In genomic region chr2:24480245-24480644, GRCh38 we compare ENCODE assay signal across 20 cellular contexts. TPM values are rescaled to one million over a fixed set of nuclear protein-coding genes. Genes with fewer than 3 reads are reported as not detected.
DNase-seq lines count a peak whose midpoint lies in the region; ATAC-seq, FAIRE-seq and TF ChIP-seq lines count a peak whose summit lies in the region.
"Had no signal": no experiment of that assay in that cellular context is flagged by ENCODE, and none has a peak within 500 bp of the region (broad histone marks: within the 10 kb centered on the region; RNA-seq: fewer than 3 reads in every experiment).

No MANE protein-coding gene starts in this region.

- TF ChIP-seq POLR2A in HepG2 (IDR thresholded peaks at IDR 0.05; ENCODE audit: insufficient read depth in 1 of 2, low read depth in 2 of 2, low read length in 2 of 2): no peak
- TF ChIP-seq POLR2A in right lobe of liver (IDR thresholded peaks at IDR 0.05): no peak
- TF ChIP-seq POLR2A in K562 (conservative IDR thresholded peaks at IDR 0.05): no peak

- no peaks in the 10 kb centered on the region for H3K79me1 ChIP-seq in H9 (ENCODE audit: insufficient read depth, low read depth, low read length, poor library complexity, severe bottlenecking)

- no peak overlapping the region for H2BK5ac ChIP-seq in H9 (ENCODE audit: insufficient read length, low read length)

- no peak overlapping the region for H2AFZ ChIP-seq in HepG2 (ENCODE audit: low read length)
- no peak overlapping the region for H2AFZ ChIP-seq in K562 (ENCODE audit: low read depth, low read length)
- no peak overlapping the region for H2AFZ ChIP-seq in H9 (ENCODE audit: low read length)
- H2AFZ ChIP-seq: GM23338 had no signal

- H4K20me1 ChIP-seq in HepG2 (ENCODE audit: insufficient read depth, low read length) (no peaks in the 10 kb centered on the region), K562 (replicated peaks; ENCODE audit: control insufficient read depth, insufficient read depth, low read length) (no peaks in the 10 kb centered on the region), H9 (ENCODE audit: control insufficient read depth, insufficient read depth, insufficient read length) (no peaks in the 10 kb centered on the region)
- H4K20me1 ChIP-seq: BLaER1 had no signal

- H2BK120ac ChIP-seq in H9 (ENCODE audit: low read depth, low read length, poor library complexity, severe bottlenecking): no peak overlapping the region

- peaks cover 2% of the 10 kb centered on the region; the same call in 1 of the 2 replicates for H3K4me1 Mint-ChIP-seq in WTC11
- peaks cover 5 to 8% of the 10 kb centered on the region in 2 experiments; a peak in 2 of 4 replicates for H3K4me1 Mint-ChIP-seq in H9
- H3K4me1 Mint-ChIP-seq: B cell; CD4-positive, CD25-positive, alpha-beta regulatory T cell had no signal

- H4K91ac ChIP-seq in H9 (ENCODE audit: insufficient read length, low read depth, low read length): no peak overlapping the region

- H3K4me2 ChIP-seq in HepG2 (ENCODE audit: low read depth, low read length) (no peak overlapping the region), K562 (ENCODE audit: insufficient read depth, low read length) (no peak overlapping the region), H9 (ENCODE audit: insufficient read depth, insufficient read length, low read length) (no peak overlapping the region)
- H3K4me2 ChIP-seq: BLaER1, GM23338 had no signal

- no peak overlapping the region for H3K4me3 Mint-ChIP-seq in WTC11
- H3K4me3 Mint-ChIP-seq in H9: no peak overlapping the region
- H3K4me3 Mint-ChIP-seq: B cell; CD4-positive, CD25-positive, alpha-beta regulatory T cell; CD8-positive, alpha-beta T cell; GM23338; HFFc6 had no signal

- CTCF ChIA-PET in HepG2 (lab: Yijun Ruan, JAX; ENCODE audit: low intra/inter-chr PET ratio, low total read pairs): no interaction called here
- CTCF ChIA-PET in WTC11 (lab: Charles Lee): no interaction called here
- CTCF ChIA-PET in K562 (lab: Yijun Ruan, JAX; ENCODE audit: low intra/inter-chr PET ratio): no interaction called here

- H3K36me3 ChIP-seq in HepG2 (replicated peaks in 1 of 2; ENCODE audit: control insufficient read depth in 1 of 2, insufficient read depth in 2 of 2, low read length in 2 of 2) (no peaks in the 10 kb centered on the region), right lobe of liver (no peaks in the 10 kb centered on the region), K562 (ENCODE audit: control insufficient read depth, insufficient read depth, low read length) (no peaks in the 10 kb centered on the region)
- H3K36me3 ChIP-seq: BLaER1 had no signal

- H4K8ac ChIP-seq in H9 (replicated peaks; ENCODE audit: insufficient read length, low read depth, low read length): no peak overlapping the region

- H3K27me3 Mint-ChIP-seq in WTC11 (ENCODE audit: low read depth) (no peaks in the 10 kb centered on the region), H9 (ENCODE audit: low read depth) (peaks cover 5% of the 10 kb centered on the region)
- H3K27me3 Mint-ChIP-seq: CD4-positive, CD25-positive, alpha-beta regulatory T cell had no signal

- BruUV-seq in HepG2 (replicated peaks; lab: Mats Ljungman, UMichigan) (no TSS peak), K562 (replicated peaks; lab: Mats Ljungman, UMichigan) (no TSS peak)

- H3K23ac ChIP-seq in H9 (ENCODE audit: insufficient read length, low read depth, low read length): no peak overlapping the region

- no peak overlapping the region for H3K56ac ChIP-seq in H9 (ENCODE audit: insufficient read length, low read depth, low read length)

- no peaks in the 10 kb centered on the region for H3K9me1 ChIP-seq in K562 (ENCODE audit: control insufficient read depth, insufficient read depth, low read length)

- H3K79me2 ChIP-seq in HepG2 (ENCODE audit: insufficient read depth, low read length): no peaks in the 10 kb centered on the region
- no peaks in the 10 kb centered on the region for H3K79me2 ChIP-seq in K562 (ENCODE audit: control insufficient read depth, insufficient read depth, low read length)
- H3K79me2 ChIP-seq in H9 (ENCODE audit: insufficient read depth, low read length): no peaks in the 10 kb centered on the region

- H2BK15ac ChIP-seq in H9 (ENCODE audit: low read depth, low read length): no peak overlapping the region

- no peak overlapping the region for H4K5ac ChIP-seq in H9 (ENCODE audit: insufficient read length, low read depth, low read length)

- H2AK5ac ChIP-seq in H9 (ENCODE audit: insufficient read length, low read length): no peak overlapping the region

- no peak for ATAC-seq in HepG2
- ATAC-seq in right lobe of liver: no peak
- no peak for ATAC-seq in WTC11
- no peak for ATAC-seq in K562
- ATAC-seq in HG03442 (IDR thresholded peaks at IDR 0.05; ENCODE audit: unreplicated experiment): no peak
- ATAC-seq: CD8-positive, alpha-beta T cell; GM23338 had no signal

- H3K4ac ChIP-seq in H9 (ENCODE audit: low read depth, low read length): no peak overlapping the region

- H3K4me1 ChIP-seq in HepG2 (ENCODE audit: insufficient read depth, low read length) (no peaks in the 10 kb centered on the region), right lobe of liver (no peaks in the 10 kb centered on the region), K562 (replicated peaks in 1 of 2; ENCODE audit: control insufficient read depth in 2 of 2, insufficient read depth in 2 of 2, low read length in 2 of 2) (peaks cover 11 to 19% of the 10 kb centered on the region in 2 experiments; a peak in 3 of 5 replicates), H9 (ENCODE audit: insufficient read depth, low read length) (no peaks in the 10 kb centered on the region)
- H3K4me1 ChIP-seq: BLaER1 had no signal

- peaks cover 16% of the 10 kb centered on the region for H3K9me3 Mint-ChIP-seq in WTC11
- peaks cover 11 to 13% of the 10 kb centered on the region in 2 experiments; a peak in 4 of 5 replicates for H3K9me3 Mint-ChIP-seq in H9
- H3K9me3 Mint-ChIP-seq: CD8-positive, alpha-beta T cell had no signal

- H3K4me3 ChIP-seq in HepG2 (replicated peaks in 1 of 3; ENCODE audit: insufficient read depth in 1 of 3, low read depth in 2 of 3, low read length in 3 of 3) (no peak overlapping the region), right lobe of liver (no peak overlapping the region), K562 (no peak overlapping the region)
- H3K4me3 ChIP-seq: BLaER1, GM23338 had no signal

- intact Hi-C loops in HepG2 (cut with micrococcal nuclease; ENCODE audit: unreplicated experiment): no loop called here
- intact Hi-C loops in right lobe of liver (cut with DNase I): no loop called here
- intact Hi-C loops in K562 (cut with micrococcal nuclease): no loop called here

- no peak overlapping the region for H3K27ac ChIP-seq in HepG2 (ENCODE audit: extremely low read length, insufficient read depth, low read length)
- no peak overlapping the region for H3K27ac ChIP-seq in right lobe of liver
- no peak overlapping the region for H3K27ac ChIP-seq in K562 (ENCODE audit: extremely low read depth, low read depth, low read length)
- no peak overlapping the region for H3K27ac ChIP-seq in H9 (ENCODE audit: insufficient read length, low read depth, low read length)
- H3K27ac ChIP-seq: BLaER1 had no signal

- no peak overlapping the region for H3K14ac ChIP-seq in H9 (ENCODE audit: insufficient read depth, low read length)

- TF ChIP-seq EP300 in HepG2 (IDR thresholded peaks at IDR 0.05; ENCODE audit: low read depth in 2 of 2, low read length in 2 of 2) (no peak), HepG2 (CRISPR knock-in tag; IDR thresholded peaks at IDR 0.05; ENCODE audit: borderline replicate concordance) (no peak), K562 (IDR thresholded peaks at IDR 0.05; ENCODE audit: low read length) (no peak)

- TF ChIP-seq RAD21 in HepG2 (CRISPR knock-in tag; IDR thresholded peaks at IDR 0.05) (no peak), K562 (CRISPR knock-in tag; conservative IDR thresholded peaks at IDR 0.05 in 1 of 2, IDR thresholded peaks at IDR 0.05 in 1 of 2) (no peak)

- no peak overlapping the region for H3K9ac ChIP-seq in HepG2 (ENCODE audit: insufficient read depth, low read depth, low read length)
- no peak overlapping the region for H3K9ac ChIP-seq in K562 (ENCODE audit: insufficient read depth in 1 of 2, low read depth in 2 of 2, low read length in 2 of 2)
- no peak overlapping the region for H3K9ac ChIP-seq in H9 (ENCODE audit: extremely low read depth, insufficient read length, low read length)
- H3K9ac ChIP-seq: BLaER1 had no signal

- H2BK20ac ChIP-seq in H9 (ENCODE audit: low read depth, low read length, poor library complexity, severe bottlenecking): no peak overlapping the region

- no peak overlapping the region for H3K18ac ChIP-seq in H9 (ENCODE audit: insufficient read length, low read depth, low read length)

- POLR2A ChIA-PET in HepG2 (lab: Yijun Ruan, JAX) (no interaction called here), WTC11 (lab: Charles Lee) (no interaction called here), K562 (lab: Yijun Ruan, JAX) (no interaction called here)

- H3K23me2 ChIP-seq in H9 (ENCODE audit: insufficient read length, low read depth, low read length, poor library complexity, severe bottlenecking): no peaks in the 10 kb centered on the region

- DNase-seq in HepG2 (ENCODE audit: low spot score) (no peak), right lobe of liver (no peak), WTC11 (ENCODE audit: low spot score) (no peak), K562 (ENCODE audit: extremely low read depth in 1 of 4, low spot score in 3 of 4) (no peak), H9 (no peak), Ammon's horn (ENCODE audit: low spot score) (no peak)
- DNase-seq: 8988T; Caco-2; CD4-positive, CD25-positive, alpha-beta regulatory T cell; CD8-positive, alpha-beta T cell; DMS153; DND-41; HCEC 1CT; HFFc6 had no signal

- no peaks in the 10 kb centered on the region; a peak in 1 of 5 replicates for H3K27me3 ChIP-seq in HepG2 (ENCODE audit: control insufficient read depth in 1 of 2, insufficient read depth in 2 of 2, low read length in 2 of 2)
- no peaks in the 10 kb centered on the region for H3K27me3 ChIP-seq in right lobe of liver
- H3K27me3 ChIP-seq in K562 (ENCODE audit: control insufficient read depth in 2 of 2, insufficient read depth in 2 of 2, low read length in 2 of 2): no peaks in the 10 kb centered on the region
- no peaks in the 10 kb centered on the region for H3K27me3 ChIP-seq in H9 (ENCODE audit: insufficient read depth, low read length)
- H3K27me3 ChIP-seq: BLaER1 had no signal

- H3K9me3 ChIP-seq in HepG2 (ENCODE audit: low read length): no peaks in the 10 kb centered on the region
- H3K9me3 ChIP-seq in right lobe of liver: no peaks in the 10 kb centered on the region
- H3K9me3 ChIP-seq in K562 (replicated peaks; ENCODE audit: control insufficient read depth, insufficient read depth, low read depth, low read length): peaks cover 10% of the 10 kb centered on the region; the same call in 1 of the 2 replicates
- no peaks in the 10 kb centered on the region for H3K9me3 ChIP-seq in H9 (ENCODE audit: control insufficient read depth, low read depth, low read length)
- H3K9me3 ChIP-seq: Caco-2 had no signal

- H3T11ph ChIP-seq in H9 (ENCODE audit: low read length): no peak overlapping the region

- TF ChIP-seq CTCF in HepG2 (CRISPR knock-in tag; IDR thresholded peaks at IDR 0.05): no peak
- no peak for TF ChIP-seq CTCF in right lobe of liver (IDR thresholded peaks at IDR 0.05)
- TF ChIP-seq CTCF in WTC11 (IDR thresholded peaks at IDR 0.05): no peak
- TF ChIP-seq CTCF in K562 (IDR thresholded peaks at IDR 0.05 in 2 of 3, conservative IDR thresholded peaks at IDR 0.05 in 1 of 3; ENCODE audit: insufficient read depth in 2 of 3, low read depth in 1 of 3, low read length in 3 of 3): no peak
- TF ChIP-seq CTCF in H9 (conservative IDR thresholded peaks at IDR 0.05): no peak

- H3K36me3 Mint-ChIP-seq in WTC11: peaks cover 3% of the 10 kb centered on the region; the same call in 1 of the 2 replicates
- peaks cover 0 to 9% (median 4%) of the 10 kb centered on the region in 3 experiments; a peak in 4 of 7 replicates for H3K36me3 Mint-ChIP-seq in H9 (ENCODE audit: insufficient read depth in 1 of 3, low read depth in 3 of 3)
- H3K36me3 Mint-ChIP-seq: CD4-positive, CD25-positive, alpha-beta regulatory T cell; CD8-positive, alpha-beta T cell had no signal

- H3K27ac Mint-ChIP-seq in WTC11: no peak overlapping the region
- peak overlapping the region in 1 of 3 experiments; percentile 43; a peak in 1 of 7 replicates for H3K27ac Mint-ChIP-seq in H9
- H3K27ac Mint-ChIP-seq: B cell; CD8-positive, alpha-beta T cell; GM23338; HFFc6 had no signal

- peak; percentile 12 for FAIRE-seq in HepG2 (lab: Jason Lieb, UNC)
- FAIRE-seq in K562 (lab: Jason Lieb, UNC): no peak
- FAIRE-seq: G401.6, H54 had no signal

- H2BK12ac ChIP-seq in H9 (ENCODE audit: insufficient read length, low read depth, low read length): no peak overlapping the region

- in situ Hi-C loops in HepG2 (cut with HindIII; ENCODE audit: extremely low pct_ligation_motif_present, low pct_unique_long_range_greater_than_20kb) (no loop called here), K562 (cut with MboI) (no loop called here)

- 78% methylated on average over 4 of the region's 4 CpGs for WGBS in HepG2 (ENCODE audit: low lambda C conversion rate)
- 89% methylated on average over 4 of the region's 4 CpGs for WGBS in right lobe of liver (ENCODE audit: insufficient coverage, low coverage, low lambda C conversion rate, missing lambda C conversion rate)
- WGBS in K562 (ENCODE audit: insufficient coverage, low coverage, missing lambda C conversion rate): 68% methylated on average over 4 of the region's 4 CpGs
- no CpG with 5 or more reads among the region's 4 CpGs for WGBS in H9 (ENCODE audit: extremely low coverage, insufficient read length, low lambda C conversion rate)

RNA-seq across cellular contexts. Expression of gene NCOA1, which starts 10.8 kb away (rescaled TPM):
- total RNA-seq in HepG2 (2016; rRNA removed; fragmentation: Illumina TruSeq; extraction: Trizol) (10.0 and 10.5 TPM in 2 replicates), right lobe of liver (10 to 100 TPM; 13.5 to 18.9 (median 16.4) TPM), WTC11 (2021) (11.3 to 16.9 TPM (median 14.2 TPM) in 3 replicates), K562 (2014; rRNA removed) (8.3 and 12.2 TPM in 2 replicates), K562 (2014; rRNA removed; fragmentation: Illumina TruSeq; extraction: Trizol) (19.4 and 20.3 TPM in 2 replicates), K562 (2015; rRNA removed; fragmentation: Illumina TruSeq; extraction: Trizol) (19.9 TPM in 2 replicates), K562 (2021) (16.2 and 17.0 TPM in 2 replicates), H9 (2021) (14.0 and 14.8 TPM in 2 replicates)
- total RNA-seq in HepG2 (2016; cell fraction: cytosol; rRNA removed; fragmentation: Illumina TruSeq; extraction: Trizol; ENCODE audit: low read depth): 10.8 and 14.2 TPM in 2 replicates
- total RNA-seq in HepG2 (2016; cell fraction: insoluble cytoplasmic fraction; rRNA removed; fragmentation: Illumina TruSeq; extraction: Trizol): 9.4 and 9.8 TPM in 2 replicates
- total RNA-seq in HepG2 (2016; cell fraction: membrane; rRNA removed; fragmentation: Illumina TruSeq; extraction: Trizol): 7.0 and 7.2 TPM in 2 replicates
- total RNA-seq in HepG2 (2016; cell fraction: nucleus; rRNA removed; fragmentation: Illumina TruSeq; extraction: Trizol): 11.9 and 13.8 TPM in 2 replicates
- polyA plus RNA-seq in HepG2 (2011; rRNA removed) (10.4 and 12.0 TPM in 2 replicates), K562 (2011; rRNA removed) (22.2 and 25.7 TPM in 2 replicates), K562 (2014; fragmentation: Illumina TruSeq; extraction: Trizol) (17.4 and 19.7 TPM in 2 replicates), K562 (2014; fragmentation: Nextera tagmentation; extraction: Ambion mirVana) (1 to 10 TPM; 4.9 to 6.2 TPM), K562 (2014; rRNA removed) (9.4 and 10.8 TPM in 2 replicates)
- polyA plus RNA-seq in HepG2 (2011; cell fraction: cytosol; rRNA removed): 5.9 and 9.5 TPM in 2 replicates
- polyA plus RNA-seq in HepG2 (2011; cell fraction: nucleus; rRNA removed): 8.0 and 8.5 TPM in 2 replicates
- polyA plus RNA-seq in HepG2 (2012): 5.8 and 6.9 TPM in 2 replicates
- polyA plus RNA-seq in HepG2 (2016; cell fraction: cytosol; fragmentation: Illumina TruSeq; extraction: Trizol; ENCODE audit: low read depth): 0.35 and 0.40 TPM in 2 replicates
- 8.7 and 9.6 TPM in 2 replicates for polyA plus RNA-seq in HepG2 (2016; cell fraction: insoluble cytoplasmic fraction; fragmentation: Illumina TruSeq; extraction: Trizol; ENCODE audit: low read depth)
- 1.9 and 2.5 TPM in 2 replicates for polyA plus RNA-seq in HepG2 (2016; cell fraction: membrane; fragmentation: Illumina TruSeq; extraction: Trizol; ENCODE audit: low read depth)
- polyA plus RNA-seq in HepG2 (2016; cell fraction: nucleus; fragmentation: Illumina TruSeq; extraction: Trizol; ENCODE audit: insufficient read depth, low read depth): 8.1 and 10.3 TPM in 2 replicates
- polyA minus RNA-seq in HepG2 (2011; rRNA and poly(A)+ RNA removed; ENCODE audit: low replicate concordance): 18.1 and 20.0 TPM in 2 replicates
- polyA minus RNA-seq in HepG2 (2011; cell fraction: cytosol; rRNA and poly(A)+ RNA removed): 7.8 and 12.5 TPM in 2 replicates
- polyA minus RNA-seq in HepG2 (2011; cell fraction: nucleus; rRNA and poly(A)+ RNA removed): 43.6 and 54.5 TPM in 2 replicates
- 51.3 and 140 TPM in 2 replicates for total RNA-seq in K562 (2011; cell fraction: chromatin; rRNA removed; ENCODE audit: low replicate concordance)
- 21.5 and 31.2 TPM in 2 replicates for total RNA-seq in K562 (2011; cell fraction: nucleolus; rRNA removed)
- total RNA-seq in K562 (2011; cell fraction: nucleoplasm; rRNA removed): 55.1 and 80.0 TPM in 2 replicates
- 12.8 and 15.5 TPM in 2 replicates for polyA plus RNA-seq in K562 (2011; cell fraction: cytosol; rRNA removed)
- polyA plus RNA-seq in K562 (2011; cell fraction: nucleus; rRNA removed): 23.6 and 27.1 TPM in 2 replicates
- polyA plus RNA-seq in K562 (2012): 12.6 and 12.9 TPM in 2 replicates
- polyA minus RNA-seq in K562 (2011; rRNA and poly(A)+ RNA removed): 67.5 and 67.7 TPM in 2 replicates
- 14.5 and 23.9 TPM in 2 replicates for polyA minus RNA-seq in K562 (2011; cell fraction: cytosol; rRNA and poly(A)+ RNA removed)
- 40.3 and 55.5 TPM in 2 replicates for polyA minus RNA-seq in K562 (2011; cell fraction: nucleus; rRNA and poly(A)+ RNA removed)

Comparison
In these comparisons a context has a peak if more than half of its experiments do, and no peak if none do; other contexts are left out.
1. Of the 241 proteins assayed by ChIP-seq in both HepG2 and K562: peak only in HepG2: none; only in K562: ADNP, CBX1, CHD4, HDAC2, KDM1A, PHF20 and 1 more; in both: none; in neither: 232; mixed calls (peak in some experiments, not most) for 2.